26 cellular contexts compared by ENCODE assay signal in genomic region chr13:111397202-111397880, GRCh38.
"Had no signal": no experiment of that assay in that cellular context is flagged by ENCODE, and none has a peak within 500 bp of the region (broad histone marks: within the 10 kb centered on the region; RNA-seq: fewer than 3 reads in every experiment).

No MANE protein-coding gene starts in this region.

- H3K4me2 ChIP-seq: hepatocyte, smooth muscle cell had no signal

- H3K36me3 Mint-ChIP-seq: activated naive CD8-positive, alpha-beta T cell; immature natural killer cell; stimulated activated naive B cell treated with anti-CD40 and anti-IgM and Interleukin-4, amounts not matched to agents 10 μg/mL and 1 μg/mL and 100 μg/mL, for 72 hours; T-cell had no signal

- H3K27ac Mint-ChIP-seq: activated naive CD8-positive, alpha-beta T cell; immature natural killer cell; nephron; stimulated activated naive B cell treated with anti-CD40 and anti-IgM and Interleukin-4, amounts not matched to agents 10 μg/mL and 1 μg/mL and 100 μg/mL, for 72 hours; T-cell; T-helper 2 cell treated with Interferon-gamma antibody and Interleukin-4, amounts not matched to agents 5 μg/mL and 100 μg/mL, for 36 hours had no signal

- H3K27ac ChIP-seq: adrenal gland, ascending aorta, brain microvascular endothelial cell, esophagus muscularis mucosa, hepatocyte, left ventricle myocardium inferior, sigmoid colon, WERI-Rb-1 had no signal

- H3K79me2 ChIP-seq: hepatocyte had no signal

- DNase-seq: activated CD4-positive, alpha-beta T cell treated with anti-CD3 and anti-CD28 coated beads, Interleukin-2, amount 50 U/mL, for 4 hours; activated gamma-delta T cell treated with Interleukin-2 at 50 U/mL for 16 hours; activated T-cell treated with anti-CD3 and anti-CD28 coated beads for 4 hours; brain microvascular endothelial cell; central memory CD4-positive, alpha-beta T cell; effector memory CD8-positive, alpha-beta T cell; glutamatergic neuron; immature natural killer cell; kidney glomerular epithelial cell; left ventricle myocardium inferior; occipital lobe; retina; sigmoid colon; stimulated activated CD4-positive, alpha-beta T cell treated with anti-CD3 and anti-CD28 coated beads, Interleukin-2, amount 100 ng/mL, for 48 hours; stimulated activated CD8-positive, alpha-beta memory T cell treated with anti-CD3 and anti-CD28 coated beads, Interleukin-4, amount 100 ng/mL, for 48 hours; stimulated activated naive B cell treated with anti-CD40 and anti-IgM and Interleukin-4, amounts not matched to agents 10 μg/mL and 1 μg/mL and 100 μg/mL, for 72 hours; T-cell; WERI-Rb-1 had no signal

- H3K4me3 Mint-ChIP-seq: activated naive CD8-positive, alpha-beta T cell; effector memory CD8-positive, alpha-beta T cell; immature natural killer cell; nephron; stimulated activated naive B cell treated with anti-CD40 and anti-IgM and Interleukin-4, amounts not matched to agents 10 μg/mL and 1 μg/mL and 100 μg/mL, for 72 hours; T-cell; T-helper 2 cell treated with Interferon-gamma antibody and Interleukin-4, amounts not matched to agents 5 μg/mL and 100 μg/mL, for 36 hours had no signal

- H2AFZ ChIP-seq: hepatocyte had no signal

- H3K4me3 ChIP-seq: adrenal gland, ascending aorta, esophagus muscularis mucosa, hepatocyte, left ventricle myocardium inferior, sigmoid colon, smooth muscle cell had no signal

- H3K4me1 ChIP-seq: adrenal gland, ascending aorta, esophagus muscularis mucosa, left ventricle myocardium inferior, sigmoid colon had no signal

- H3K9me3 ChIP-seq: adrenal gland, ascending aorta, esophagus muscularis mucosa, left ventricle myocardium inferior, sigmoid colon had no signal

- H3K27me3 ChIP-seq: adrenal gland, ascending aorta, brain microvascular endothelial cell, hepatocyte, sigmoid colon had no signal

- H3K9me3 Mint-ChIP-seq: effector memory CD8-positive, alpha-beta T cell; immature natural killer cell; T-cell; T-helper 2 cell treated with Interferon-gamma antibody and Interleukin-4, amounts not matched to agents 5 μg/mL and 100 μg/mL, for 36 hours had no signal

- H3K27me3 Mint-ChIP-seq: activated naive CD8-positive, alpha-beta T cell; stimulated activated naive B cell treated with anti-CD40 and anti-IgM and Interleukin-4, amounts not matched to agents 10 μg/mL and 1 μg/mL and 100 μg/mL, for 72 hours had no signal

- ATAC-seq: effector memory CD8-positive, alpha-beta T cell; stimulated activated naive B cell treated with anti-CD40 and anti-IgM and Interleukin-4, amounts not matched to agents 10 μg/mL and 1 μg/mL and 100 μg/mL, for 72 hours; T-cell had no signal

- H3K4me1 Mint-ChIP-seq: immature natural killer cell; nephron; stimulated activated naive B cell treated with anti-CD40 and anti-IgM and Interleukin-4, amounts not matched to agents 10 μg/mL and 1 μg/mL and 100 μg/mL, for 72 hours; T-cell had no signal

- H3K36me3 ChIP-seq: adrenal gland, ascending aorta, brain microvascular endothelial cell, esophagus muscularis mucosa, left ventricle myocardium inferior, sigmoid colon, WERI-Rb-1 had no signal
